16 cellular contexts compared by ENCODE assay signal in the genomic region with DNA sequence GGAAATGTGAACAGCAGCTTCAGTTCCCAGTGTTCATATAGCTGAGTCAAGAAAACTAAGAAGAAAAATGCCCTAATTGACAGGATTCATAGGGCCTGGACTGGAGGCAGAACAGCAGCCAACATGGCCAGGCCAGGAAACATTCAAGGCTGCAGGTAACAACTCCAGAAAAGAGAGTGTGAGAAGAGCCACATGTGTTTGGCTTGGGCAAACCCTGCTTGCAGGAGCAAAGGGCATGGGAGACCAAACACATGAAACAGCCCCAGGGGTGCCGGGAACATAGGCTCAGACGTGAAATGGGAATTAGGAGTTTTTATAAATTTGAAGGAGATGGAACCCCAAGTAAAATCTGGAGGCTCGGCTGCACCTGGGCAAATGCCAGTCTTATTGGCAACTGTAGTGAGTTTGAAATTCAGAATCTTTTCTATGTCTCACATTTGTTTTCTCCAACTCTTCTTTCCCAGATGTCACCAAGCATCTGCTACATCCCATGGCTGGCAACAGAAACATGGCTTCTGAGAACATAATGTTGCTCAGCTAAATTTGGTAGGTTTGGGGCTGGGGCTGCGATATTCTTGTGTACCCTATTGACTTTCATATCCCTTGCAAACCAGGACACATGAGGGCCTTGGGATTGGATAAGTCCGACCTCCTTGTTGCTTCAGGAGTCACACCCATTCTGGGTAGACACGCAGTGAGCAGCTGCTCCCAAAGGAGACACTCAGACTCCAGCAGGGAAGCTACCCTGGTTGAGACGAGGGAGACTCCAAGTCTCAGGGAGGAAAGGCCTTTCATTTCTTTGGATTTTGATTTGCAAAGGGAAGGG.
DNase-seq lines count a peak whose midpoint lies in the region; ATAC-seq and TF ChIP-seq lines count a peak whose summit lies in the region.
"Had no signal": no experiment of that assay in that cellular context is flagged by ENCODE, and none has a peak within 500 bp of the region (broad histone marks: within the 10 kb centered on the region; RNA-seq: fewer than 3 reads in every experiment).

No MANE protein-coding gene starts in this region.

- H3K4me3 ChIP-seq in BLaER1 (no peak overlapping the region), left lung (no peak overlapping the region)
- H3K4me3 ChIP-seq: A549, PC-9 had no signal

- H3K9me3 ChIP-seq in BLaER1 (no peaks in the 10 kb centered on the region), left lung (no peaks in the 10 kb centered on the region)
- H3K9me3 ChIP-seq: A549 had no signal

- intact Hi-C loops in posterior cingulate gyrus (cut with DNase I): no loop called here
- intact Hi-C loops in activated T-helper 2 cell treated with anti-CD3 and anti-CD28 coated beads, Interferon-gamma antibody, Interleukin-2, Interleukin-4, amounts not matched to agents 10 μg/mL and 5 μg/mL and 100 μg/mL, durations not matched to agents 14 hours and 24 hours and 36 hours (cut with micrococcal nuclease): no loop called here
- intact Hi-C loops in left lung (cut with DNase I): no loop called here

- no peaks in the 10 kb centered on the region for H3K36me3 Mint-ChIP-seq in activated T-helper 2 cell treated with anti-CD3 and anti-CD28 coated beads, Interferon-gamma antibody, Interleukin-2, Interleukin-4, amounts not matched to agents 10 μg/mL and 5 μg/mL and 100 μg/mL, durations not matched to agents 14 hours and 24 hours and 36 hours (ENCODE audit: low read depth)

- H3K4me1 Mint-ChIP-seq in activated T-helper 2 cell treated with anti-CD3 and anti-CD28 coated beads, Interferon-gamma antibody, Interleukin-2, Interleukin-4, amounts not matched to agents 10 μg/mL and 5 μg/mL and 100 μg/mL, durations not matched to agents 14 hours and 24 hours and 36 hours (ENCODE audit: low read depth): no peaks in the 10 kb centered on the region

- H3K36me3 ChIP-seq in BLaER1: no peaks in the 10 kb centered on the region
- H3K36me3 ChIP-seq in left lung: no peaks in the 10 kb centered on the region

- TF ChIP-seq CTCF in left lung (IDR thresholded peaks at IDR 0.05): no peak

- H4K20me1 ChIP-seq in BLaER1: no peaks in the 10 kb centered on the region

- no peak overlapping the region for H3K4me3 Mint-ChIP-seq in activated T-helper 2 cell treated with anti-CD3 and anti-CD28 coated beads, Interferon-gamma antibody, Interleukin-2, Interleukin-4, amounts not matched to agents 10 μg/mL and 5 μg/mL and 100 μg/mL, durations not matched to agents 14 hours and 24 hours and 36 hours (ENCODE audit: low read depth)

- H3K4me2 ChIP-seq in BLaER1: peak overlapping the region; percentile 22; the same call in 1 of the 2 replicates
- H3K4me2 ChIP-seq: A549, PC-9 had no signal

- H3K4me1 ChIP-seq in BLaER1: peaks cover 6% of the 10 kb centered on the region; the same call in 1 of the 2 replicates
- H3K4me1 ChIP-seq in left lung: no peaks in the 10 kb centered on the region
- H3K4me1 ChIP-seq: A549 had no signal

- no peaks in the 10 kb centered on the region for H3K27me3 Mint-ChIP-seq in activated T-helper 2 cell treated with anti-CD3 and anti-CD28 coated beads, Interferon-gamma antibody, Interleukin-2, Interleukin-4, amounts not matched to agents 10 μg/mL and 5 μg/mL and 100 μg/mL, durations not matched to agents 14 hours and 24 hours and 36 hours (ENCODE audit: low read depth)

- H3K27ac ChIP-seq in BLaER1: no peak overlapping the region
- no peak overlapping the region for H3K27ac ChIP-seq in left lung
- H3K27ac ChIP-seq: A549, C4-2B, PC-9 had no signal

- no peaks in the 10 kb centered on the region for H3K27me3 ChIP-seq in BLaER1
- no peaks in the 10 kb centered on the region for H3K27me3 ChIP-seq in left lung

- DNase-seq in NCI-H446 (lab: John Stamatoyannopoulos, UW) (peak; percentile 58 to 80), inferior parietal cortex (ENCODE audit: extremely low spot score) (peak; percentile 59), posterior cingulate gyrus (peak in 7 of 10 donors; percentile 24 to 78 (median 43)), iPS-NIHi11 (ENCODE audit: low spot score) (no peak), left lung (no peak)
- DNase-seq in activated T-helper 2 cell treated with anti-CD3 and anti-CD28 coated beads, Interferon-gamma antibody, Interleukin-2, Interleukin-4, amounts not matched to agents 10 μg/mL and 5 μg/mL and 100 μg/mL, durations not matched to agents 14 hours and 24 hours and 36 hours (ENCODE audit: low spot score): no peak
- DNase-seq in activated CD8-positive, alpha-beta memory T cell treated with anti-CD3 and anti-CD28 coated beads, Interleukin-2, amount 50 U/mL, for 4 hours: no peak
- DNase-seq: KBM-7, MV-4-11, NCI-H2171 treated with DMSO at 0.1 percent for 48 hours, NCI-H510A, PC-9, SHP77 treated with DMSO at 0.1 percent for 48 hours had no signal

- no peak overlapping the region for H3K27ac Mint-ChIP-seq in activated T-helper 2 cell treated with anti-CD3 and anti-CD28 coated beads, Interferon-gamma antibody, Interleukin-2, Interleukin-4, amounts not matched to agents 10 μg/mL and 5 μg/mL and 100 μg/mL, durations not matched to agents 14 hours and 24 hours and 36 hours

- H3K9ac ChIP-seq in BLaER1: no peak overlapping the region

- ATAC-seq in left lung: no peak
- ATAC-seq: A549 had no signal

- no peaks in the 10 kb centered on the region for H3K9me3 Mint-ChIP-seq in activated T-helper 2 cell treated with anti-CD3 and anti-CD28 coated beads, Interferon-gamma antibody, Interleukin-2, Interleukin-4, amounts not matched to agents 10 μg/mL and 5 μg/mL and 100 μg/mL, durations not matched to agents 14 hours and 24 hours and 36 hours

Comparison
In these comparisons a context has a peak if more than half of its experiments do, and no peak if none do; other contexts are left out.
1. DNase-seq: peak in NCI-H446 (2 of 2), inferior parietal cortex (single experiment) and posterior cingulate gyrus (7 of 10); none in activated T-helper 2 cell treated with anti-CD3 and anti-CD28 coated beads, Interferon-gamma antibody, Interleukin-2, Interleukin-4, amounts not matched to agents 10 μg/mL and 5 μg/mL and 100 μg/mL, durations not matched to agents 14 hours and 24 hours and 36 hours (single experiment), iPS-NIHi11 (single experiment), left lung (0 of 2) and activated CD8-positive, alpha-beta memory T cell treated with anti-CD3 and anti-CD28 coated beads, Interleukin-2, amount 50 U/mL, for 4 hours (single experiment).